8 cellular contexts compared by ENCODE assay signal in genomic region chr9:127567898-127568617, GRCh38. TPM values are rescaled to one million over a fixed set of nuclear protein-coding genes. Genes with fewer than 3 reads are reported as not detected.
DNase-seq lines count a peak whose midpoint lies in the region; ATAC-seq and TF ChIP-seq lines count a peak whose summit lies in the region.

No MANE protein-coding gene starts in this region.

- CTCF ChIA-PET in CD4-positive, alpha-beta T cell (lab: Charles Lee) = interaction anchor here (1.2 kb wide), 1 partner anchor 167 kb away, joined by 3 read pairs; the partner anchor contains the start of gene TOR2A

- no peaks in the 10 kb centered on the region for H3K9me3 Mint-ChIP-seq in CD4-positive, alpha-beta T cell
- no peaks in the 10 kb centered on the region for H3K9me3 Mint-ChIP-seq in brain

- intact Hi-C loops in CD4-positive, alpha-beta T cell (cut with DNase I, micrococcal nuclease) = loop anchor here in 1 of 2 experiments (2.0 kb wide), 2 partner anchors 49 to 683 kb away; no protein-coding TSS in a partner anchor

- DNase-seq in CD4-positive, alpha-beta T cell = peak in 1 of 10 experiments; percentile 9
- DNase-seq in Jurkat, Clone E6-1 (ENCODE audit: low read depth, low spot score) = no peak
- DNase-seq in left lobe of liver (ENCODE audit: low spot score) (no peak), NCI-H2196 (lab: John Stamatoyannopoulos, UW; ENCODE audit: unreplicated experiment) (no peak)
- no peak for DNase-seq in stimulated activated naive CD4-positive, alpha-beta T cell treated with Interleukin-2 at 50 U/mL for 16 hours (lab: John Stamatoyannopoulos, UW)

- no peaks in the 10 kb centered on the region for H3K27me3 ChIP-seq in CD4-positive, alpha-beta T cell (ENCODE audit: control insufficient read depth, insufficient read depth, low read length)

- peaks cover 20% of the 10 kb centered on the region for H3K4me1 Mint-ChIP-seq in CD4-positive, alpha-beta T cell (ENCODE audit: low read depth)
- H3K4me1 Mint-ChIP-seq in brain = peaks cover 55% of the 10 kb centered on the region

- TF ChIP-seq CTCF in CD4-positive, alpha-beta T cell (IDR thresholded peaks at IDR 0.05) = no peak
- TF ChIP-seq CTCF in brain (conservative IDR thresholded peaks at IDR 0.05) = no peak

- H3K4me3 Mint-ChIP-seq in CD4-positive, alpha-beta T cell = peak overlapping the region; percentile 52
- peak overlapping the region; percentile 82 to 94 (median 86) for H3K4me3 Mint-ChIP-seq in brain

- peak overlapping the region; percentile 43 for H3K4me3 ChIP-seq in Jurkat, Clone E6-1 (ENCODE audit: low read length)

- POLR2A ChIA-PET in CD4-positive, alpha-beta T cell (lab: Charles Lee) = interaction anchor here (0.5 to 1.3 kb wide), 4 partner anchors 10 to 555 kb away, joined by 4 to 5 read pairs (median 4); no protein-coding TSS in a partner anchor

- no peaks in the 10 kb centered on the region for H3K36me3 Mint-ChIP-seq in CD4-positive, alpha-beta T cell (ENCODE audit: low read depth)
- H3K36me3 Mint-ChIP-seq in brain = peaks cover 7% of the 10 kb centered on the region

- no peak for ATAC-seq in CD4-positive, alpha-beta T cell (ENCODE audit: poor library complexity)
- peak; percentile 16 for ATAC-seq in left lobe of liver
- no peak for ATAC-seq in HG03520 (IDR thresholded peaks at IDR 0.05; ENCODE audit: unreplicated experiment)

- no peak overlapping the region for H3K27ac Mint-ChIP-seq in CD4-positive, alpha-beta T cell
- H3K27ac Mint-ChIP-seq in brain = peak overlapping the region; percentile 75 to 94 (median 81)

- H3K9me3 ChIP-seq in CD4-positive, alpha-beta T cell (ENCODE audit: control insufficient read depth, low read length) = no peaks in the 10 kb centered on the region

- no peaks in the 10 kb centered on the region for H3K27me3 Mint-ChIP-seq in CD4-positive, alpha-beta T cell
- no peaks in the 10 kb centered on the region for H3K27me3 Mint-ChIP-seq in brain

- no peak overlapping the region for H3K27ac ChIP-seq in CD4-positive, alpha-beta T cell (ENCODE audit: low read depth, low read length)
- peak overlapping the region; percentile 41 for H3K27ac ChIP-seq in temporal lobe (ENCODE audit: low read depth, low read length)

RNA-seq across cellular contexts. Expression of gene STXBP1, which starts 44.0 kb away (rescaled TPM):
- 1 to 10 TPM; 1.9 to 3.4 TPM for total RNA-seq in CD4-positive, alpha-beta T cell
- 50.2 TPM for polyA plus RNA-seq in Jurkat, Clone E6-1 (2012; ENCODE audit: insufficient read depth, insufficient read length)
- 298 TPM for polyA plus RNA-seq in brain (ENCODE audit: insufficient read depth, low read depth, low replicate concordance)
- total RNA-seq in left lobe of liver (3.8 TPM), temporal lobe (93.9 TPM)

Comparison
In these comparisons a context has a peak if more than half of its experiments do, and no peak if none do; other contexts are left out.
1. RNA of gene STXBP1, which starts 44.0 kb away (total RNA-seq): 93.9 TPM in temporal lobe (single experiment); 3.8 TPM in left lobe of liver (single experiment) and 1.9 to 3.4 TPM in CD4-positive, alpha-beta T cell; every median in the first group is over 10 times any median in the second.